In genomic region chr10:3995302-3996210, GRCh38 we compare ENCODE assay signal across 17 cellular contexts.
DNase-seq lines count a peak whose midpoint lies in the region; ATAC-seq, FAIRE-seq and TF ChIP-seq lines count a peak whose summit lies in the region.
"Had no signal": no experiment of that assay in that cellular context is flagged by ENCODE, and none has a peak within 500 bp of the region (broad histone marks: within the 10 kb centered on the region; RNA-seq: fewer than 3 reads in every experiment).

No MANE protein-coding gene starts in this region.

- H3K4me2 ChIP-seq in endothelial cell of umbilical vein (ENCODE audit: insufficient read depth, low read length) (peak overlapping the region; percentile 62), mesendoderm (ENCODE audit: low read length) (no peak overlapping the region)
- H3K4me2 ChIP-seq: BLaER1 had no signal

- intact Hi-C loops in endothelial cell of umbilical vein (cut with micrococcal nuclease) (no loop called here), Right ventricle myocardium inferior (cut with DNase I) (no loop called here)

- POLR2A ChIA-PET in BJ (lab: Charles Lee) (no interaction called here), endothelial cell of umbilical vein (lab: Charles Lee) (no interaction called here)

- H3K18ac ChIP-seq in mesendoderm (ENCODE audit: low read length), result no peak overlapping the region

- H4K20me1 ChIP-seq in endothelial cell of umbilical vein (replicated peaks; ENCODE audit: control insufficient read depth, extremely low read depth, insufficient read depth, low read length), result no peaks in the 10 kb centered on the region
- H4K20me1 ChIP-seq: BLaER1 had no signal

- CTCF ChIA-PET in BJ (lab: Yijun Ruan, JAX), result interaction anchor here (1.6 kb wide), 1 partner anchor 10 kb away, joined by 3 read pairs; no protein-coding TSS in a partner anchor
- CTCF ChIA-PET in endothelial cell of umbilical vein (lab: Charles Lee), result interaction anchor here (0.9 to 1.4 kb wide), 4 partner anchors 9 to 798 kb away, joined by 3 to 4 read pairs (median 3); no protein-coding TSS in a partner anchor

- H2BK120ac ChIP-seq in mesendoderm (ENCODE audit: low read depth, low read length), result no peak overlapping the region

- ATAC-seq in Right ventricle myocardium inferior, result no peak
- ATAC-seq: HepG2; stimulated activated naive CD8-positive, alpha-beta T cell treated with anti-CD3 and anti-CD28 coated beads, Interleukin-15, Interleukin-2, amounts not matched to agents 100 U/mL and 50 U/mL, for 24 hours had no signal

- H4K5ac ChIP-seq in mesendoderm (ENCODE audit: low read length), result no peak overlapping the region

- H3K27ac ChIP-seq in endothelial cell of umbilical vein (ENCODE audit: insufficient read depth, low read depth, low read length) (peak overlapping the region; percentile 61), mesendoderm (ENCODE audit: low read depth, low read length) (no peak overlapping the region)
- H3K27ac ChIP-seq: BLaER1, RWPE1 had no signal

- dilution Hi-C loops in endothelial cell of umbilical vein (cut with MboI; ENCODE audit: extremely low pct_ligation_motif_present, low sequenced_read_pairs), result no loop called here

- no peak overlapping the region for H2AK5ac ChIP-seq in mesendoderm (ENCODE audit: low read length)

- H2BK15ac ChIP-seq in mesendoderm (replicated peaks; ENCODE audit: low read depth), result no peak overlapping the region

- H3K56ac ChIP-seq in mesendoderm (ENCODE audit: low read length), result no peak overlapping the region

- no peaks in the 10 kb centered on the region for H3K79me1 ChIP-seq in mesendoderm (ENCODE audit: low read length)

- DNase-seq in BJ (ENCODE audit: low read depth) (peak; percentile 60), RCC 7860 (ENCODE audit: low spot score) (peak; percentile 67), endothelial cell of umbilical vein (ENCODE audit: low read depth, low spot score) (peak; percentile 36), mesendoderm (no peak), GM13977 (ENCODE audit: low spot score) (no peak), NCI-H2227 (lab: John Stamatoyannopoulos, UW; ENCODE audit: unreplicated experiment) (no peak), Right ventricle myocardium inferior (ENCODE audit: missing footprints) (no peak), activated T-cell treated with anti-CD3 and anti-CD28 coated beads for 4 hours (no peak)
- DNase-seq: activated naive CD4-positive, alpha-beta T cell treated with anti-CD3 and anti-CD28 coated beads, Interleukin-2, amount 50 U/mL, for 16 hours; NCI-H1417; NCI-H526; stimulated activated CD4-positive, alpha-beta T cell treated with anti-CD3 and anti-CD28 coated beads, Interleukin-4, amount 100 ng/mL, for 24 hours; stimulated activated naive CD8-positive, alpha-beta T cell treated with anti-CD3 and anti-CD28 coated beads, Interleukin-15, Interleukin-2, amounts not matched to agents 100 U/mL and 50 U/mL, for 24 hours had no signal

- no peaks in the 10 kb centered on the region for H3K79me2 ChIP-seq in endothelial cell of umbilical vein (ENCODE audit: control insufficient read depth, insufficient read depth, low read length)
- H3K79me2 ChIP-seq in mesendoderm (ENCODE audit: control insufficient read depth, insufficient read depth, low read length), result no peaks in the 10 kb centered on the region

- H4K8ac ChIP-seq in mesendoderm (ENCODE audit: low read depth, low read length), result no peak overlapping the region

- no peaks in the 10 kb centered on the region for H3K9me1 ChIP-seq in endothelial cell of umbilical vein (replicated peaks; ENCODE audit: control insufficient read depth, extremely low read depth, insufficient read depth, low read length)

- no peak for TF ChIP-seq POLR2A in endothelial cell of umbilical vein (IDR thresholded peaks at IDR 0.05; ENCODE audit: low read depth, low read length)

- no peak overlapping the region for H2BK5ac ChIP-seq in mesendoderm (ENCODE audit: low read length)

- H3K27me3 ChIP-seq in BJ (ENCODE audit: control insufficient read depth, insufficient read depth, low read length) (no peaks in the 10 kb centered on the region), endothelial cell of umbilical vein (ENCODE audit: control insufficient read depth in 2 of 2, insufficient read depth in 2 of 2, low read length in 2 of 2) (no peaks in the 10 kb centered on the region), mesendoderm (ENCODE audit: insufficient read depth, low read length, poor library complexity) (no peaks in the 10 kb centered on the region)
- H3K27me3 ChIP-seq: BLaER1 had no signal

- peaks cover 10% of the 10 kb centered on the region for H3K4me1 ChIP-seq in endothelial cell of umbilical vein (ENCODE audit: control insufficient read depth, extremely low read depth, insufficient read depth, low read length)
- H3K4me1 ChIP-seq in mesendoderm (ENCODE audit: control insufficient read depth, low read depth, low read length), result no peaks in the 10 kb centered on the region
- H3K4me1 ChIP-seq: BLaER1 had no signal

- H3K23ac ChIP-seq in mesendoderm (ENCODE audit: low read length), result peak overlapping the region; percentile 45

- no peak overlapping the region for H3K4ac ChIP-seq in mesendoderm (ENCODE audit: low read depth, low read length)

- H3K9ac ChIP-seq in endothelial cell of umbilical vein (replicated peaks; ENCODE audit: extremely low read depth, insufficient read depth, low read length), result no peak overlapping the region
- H3K9ac ChIP-seq in mesendoderm (ENCODE audit: low read length), result no peak overlapping the region
- H3K9ac ChIP-seq: BLaER1 had no signal

- no peaks in the 10 kb centered on the region for H3K36me3 ChIP-seq in BJ (ENCODE audit: control insufficient read depth, insufficient read depth, low read length)
- no peaks in the 10 kb centered on the region for H3K36me3 ChIP-seq in endothelial cell of umbilical vein (ENCODE audit: control insufficient read depth in 2 of 2, extremely low read depth in 1 of 2, insufficient read depth in 2 of 2, low read length in 2 of 2)
- H3K36me3 ChIP-seq in mesendoderm (ENCODE audit: control insufficient read depth, insufficient read depth, low read length), result no peaks in the 10 kb centered on the region
- H3K36me3 ChIP-seq: BLaER1 had no signal

- H2AFZ ChIP-seq in endothelial cell of umbilical vein (ENCODE audit: low read depth, low read length), result peak overlapping the region; percentile 86

- H3K4me3 ChIP-seq in BJ (ENCODE audit: low read depth, low read length), result no peak overlapping the region
- no peak overlapping the region for H3K4me3 ChIP-seq in endothelial cell of umbilical vein (replicated peaks in 1 of 3; ENCODE audit: insufficient read depth in 1 of 3, low read depth in 1 of 3, low read length in 3 of 3)
- H3K4me3 ChIP-seq in mesendoderm (ENCODE audit: low read length), result no peak overlapping the region
- H3K4me3 ChIP-seq: BLaER1 had no signal

- TF ChIP-seq CTCF in BJ (IDR thresholded peaks at IDR 0.05; ENCODE audit: insufficient read depth, low read depth, low read length) (no peak), endothelial cell of umbilical vein (IDR thresholded peaks at IDR 0.05; ENCODE audit: extremely low read depth in 1 of 2, insufficient read depth in 1 of 2, low read depth in 1 of 2, low read length in 2 of 2) (no peak), GM13977 (IDR thresholded peaks at IDR 0.05; ENCODE audit: extremely low read depth, insufficient read depth, missing control alignments) (no peak)

- TSS peak; percentile 83 for BruUV-seq in endothelial cell of umbilical vein (replicated peaks; lab: Mats Ljungman, UMichigan)

- FAIRE-seq in RCC 7860 (lab: Jason Lieb, UNC) (peak; percentile 35), endothelial cell of umbilical vein (lab: Jason Lieb, UNC) (peak; percentile 92)
- FAIRE-seq: G401.6, HepG2 had no signal

- no peaks in the 10 kb centered on the region for H3K9me3 ChIP-seq in endothelial cell of umbilical vein (replicated peaks; ENCODE audit: control insufficient read depth, insufficient read depth, low read length)

- WGBS in mesendoderm (ENCODE audit: extremely low coverage, insufficient coverage, low lambda C conversion rate), result no CpG with 5 or more reads among the region's 8 CpGs

- in situ Hi-C loops in GM13977 (cut with MboI; ENCODE audit: low pct_unique_long_range_greater_than_20kb, low sequenced_read_pairs, unreplicated experiment), result no loop called here

TF ChIP-seq in endothelial cell of umbilical vein, 7 proteins besides CTCF, POLR2A, EP300 and RAD21:
- no peak for TF ChIP-seq MAX (IDR thresholded peaks at IDR 0.05; ENCODE audit: insufficient read depth, insufficient read length)
- no peak for TF ChIP-seq EZH2 (IDR thresholded peaks at IDR 0.05; ENCODE audit: borderline replicate concordance, low read depth, low read length, severe bottlenecking)
- TF ChIP-seq FOS (IDR thresholded peaks at IDR 0.05; ENCODE audit: borderline replicate concordance, insufficient read depth, low read length), result peak; percentile 41
- no peak for TF ChIP-seq GATA2 (IDR thresholded peaks at IDR 0.05; ENCODE audit: insufficient read depth, insufficient read length, low read depth, low read length)
- no peak for TF ChIP-seq POLR2AphosphoS5 (IDR thresholded peaks at IDR 0.05; ENCODE audit: insufficient read depth, low read depth, low read length)
- TF ChIP-seq MYC (IDR thresholded peaks at IDR 0.05; ENCODE audit: low read depth, low read length), result no peak
- peak; percentile 11 for TF ChIP-seq JUN (IDR thresholded peaks at IDR 0.05; ENCODE audit: borderline replicate concordance, insufficient read depth, insufficient read length, low read depth)

Comparison
In these comparisons a context has a peak if more than half of its experiments do, and no peak if none do; other contexts are left out.
1. DNase-seq: peak in BJ (single experiment), RCC 7860 (single experiment) and endothelial cell of umbilical vein (single experiment); none in mesendoderm (single experiment), GM13977 (single experiment), NCI-H2227 (single experiment), Right ventricle myocardium inferior (single experiment) and activated T-cell treated with anti-CD3 and anti-CD28 coated beads for 4 hours (single experiment).